ENCODE assay signal across 8 cellular contexts in genomic region chr2:88857951-88858406, GRCh38.
A peak's percentile ranks its signal among the peaks of the same experiment; 100 is the strongest.
DNase-seq lines count a peak whose midpoint lies in the region; ATAC-seq, FAIRE-seq and TF ChIP-seq lines count a peak whose summit lies in the region.

No MANE protein-coding gene starts in this region.

- no peak for TF ChIP-seq RAD21 in HepG2 (CRISPR knock-in tag; IDR thresholded peaks at IDR 0.05)

- in situ Hi-C loops in HepG2 (cut with HindIII; ENCODE audit: extremely low pct_ligation_motif_present, low pct_unique_long_range_greater_than_20kb), result no loop called here

- intact Hi-C loops in HepG2 (cut with micrococcal nuclease; ENCODE audit: unreplicated experiment), result no loop called here

- H3K9ac ChIP-seq in HepG2 (ENCODE audit: insufficient read depth, low read depth, low read length), result no peak overlapping the region

- no peak for TF ChIP-seq CTCF in HepG2 (CRISPR knock-in tag; IDR thresholded peaks at IDR 0.05)

- BruUV-seq in HepG2 (replicated peaks; lab: Mats Ljungman, UMichigan), result no TSS peak

- no peaks in the 10 kb centered on the region for H4K20me1 ChIP-seq in HepG2 (ENCODE audit: insufficient read depth, low read length)

- H3K27ac ChIP-seq in HepG2 (ENCODE audit: extremely low read length, insufficient read depth, low read length), result no peak overlapping the region

- 66% methylated on average over 7 of the region's 7 CpGs for WGBS in HepG2 (ENCODE audit: low lambda C conversion rate)

- H3K27me3 ChIP-seq in HepG2 (ENCODE audit: control insufficient read depth in 1 of 2, insufficient read depth in 2 of 2, low read length in 2 of 2), result peaks cover 0 to 7% of the 10 kb centered on the region in 2 experiments; a peak in 2 of 5 replicates

- POLR2A ChIA-PET in HepG2 (lab: Yijun Ruan, JAX), result no interaction called here

- no peak overlapping the region for H2AFZ ChIP-seq in HepG2 (ENCODE audit: low read length)

- DNase-seq in RPMI8226 (peak; percentile 80), HepG2 (ENCODE audit: low spot score) (no peak), inferior parietal cortex (ENCODE audit: extremely low spot score) (no peak), GF-D8 (lab: John Stamatoyannopoulos, UW) (no peak), HPDE6-E6E7 (ENCODE audit: extremely low spot score) (no peak)

- TF ChIP-seq EP300 in HepG2 (IDR thresholded peaks at IDR 0.05; ENCODE audit: low read depth in 2 of 2, low read length in 2 of 2) (no peak), HepG2 (CRISPR knock-in tag; IDR thresholded peaks at IDR 0.05; ENCODE audit: borderline replicate concordance) (no peak)

- no peak overlapping the region for H3K4me2 ChIP-seq in HepG2 (ENCODE audit: low read depth, low read length)

- TF ChIP-seq POLR2A in HepG2 (IDR thresholded peaks at IDR 0.05; ENCODE audit: insufficient read depth in 1 of 2, low read depth in 2 of 2, low read length in 2 of 2), result no peak

- H3K4me1 ChIP-seq in HepG2 (ENCODE audit: insufficient read depth, low read length), result peaks cover 7% of the 10 kb centered on the region

- no peaks in the 10 kb centered on the region for H3K36me3 ChIP-seq in HepG2 (replicated peaks in 1 of 2; ENCODE audit: control insufficient read depth in 1 of 2, insufficient read depth in 2 of 2, low read length in 2 of 2)

- CTCF ChIA-PET in HepG2 (lab: Yijun Ruan, JAX; ENCODE audit: low intra/inter-chr PET ratio, low total read pairs), result no interaction called here

- no peak overlapping the region for H3K4me3 ChIP-seq in HepG2 (replicated peaks in 1 of 3; ENCODE audit: insufficient read depth in 1 of 3, low read depth in 2 of 3, low read length in 3 of 3)

- ATAC-seq in GM18502 (IDR thresholded peaks at IDR 0.05; ENCODE audit: poor library complexity, unreplicated experiment) (peak; percentile 76), HG02840 (IDR thresholded peaks at IDR 0.05; ENCODE audit: low FRiP score, unreplicated experiment) (peak; percentile 37), HepG2 (peak; percentile 49), HG03439 (IDR thresholded peaks at IDR 0.05; ENCODE audit: unreplicated experiment) (no peak)

- no peaks in the 10 kb centered on the region for H3K79me2 ChIP-seq in HepG2 (ENCODE audit: insufficient read depth, low read length)

- FAIRE-seq in HepG2 (lab: Jason Lieb, UNC), result no peak

- no peaks in the 10 kb centered on the region for H3K9me3 ChIP-seq in HepG2 (ENCODE audit: low read length)

TF ChIP-seq in HepG2, 621 proteins besides CTCF, POLR2A, EP300 and RAD21:
- no peak for TF ChIP-seq MXD4 (CRISPR knock-in tag; IDR thresholded peaks at IDR 0.05)
- no peak for TF ChIP-seq SMAD3 (CRISPR knock-in tag; IDR thresholded peaks at IDR 0.05)
- no peak for TF ChIP-seq ATF2 (CRISPR knock-in tag; IDR thresholded peaks at IDR 0.05)
- TF ChIP-seq FOXO1 (CRISPR knock-in tag; IDR thresholded peaks at IDR 0.05), result no peak
- TF ChIP-seq ZNF256 (CRISPR knock-in tag; conservative IDR thresholded peaks at IDR 0.05), result no peak
- TF ChIP-seq RNF2 (conservative IDR thresholded peaks at IDR 0.05; ENCODE audit: low read depth), result no peak
- TF ChIP-seq NFYB (CRISPR knock-in tag; IDR thresholded peaks at IDR 0.05), result no peak
- no peak for TF ChIP-seq ZNF12 (CRISPR knock-in tag; IDR thresholded peaks at IDR 0.05)
- no peak for TF ChIP-seq TBL1XR1 (IDR thresholded peaks at IDR 0.05; ENCODE audit: borderline replicate concordance, low read length, partially characterized antibody)
TF ChIP-seq in HepG2: peak in this region for 0.
